In the genomic region with DNA sequence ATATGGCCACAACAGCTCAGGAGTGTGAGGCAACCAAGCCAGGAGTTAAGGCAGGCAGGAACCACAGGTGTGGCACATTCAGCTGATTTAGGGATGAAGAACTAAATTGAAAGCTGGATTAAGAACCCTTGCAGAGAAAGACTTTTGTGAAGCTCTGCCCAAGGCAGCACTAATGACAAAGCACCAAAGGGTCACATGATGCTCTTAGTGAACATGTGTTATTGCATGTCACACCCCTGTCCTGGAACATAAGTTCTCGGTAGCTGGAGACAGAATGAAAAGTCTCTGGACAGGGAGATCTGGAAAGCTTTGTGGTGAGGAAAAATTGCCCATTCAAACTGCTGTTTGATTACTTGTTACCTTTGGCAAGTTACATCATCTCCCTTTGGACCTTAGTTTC, we compare ENCODE assay signal across 13 cellular contexts.
"Had no signal": no experiment of that assay in that cellular context is flagged by ENCODE, and none has a peak within 500 bp of the region (broad histone marks: within the 10 kb centered on the region; RNA-seq: fewer than 3 reads in every experiment).

No MANE protein-coding gene starts in this region.

- DNase-seq: activated CD4-positive, CD25-positive, alpha-beta regulatory T cell; activated CD8-positive, alpha-beta memory T cell treated with anti-CD3 and anti-CD28 coated beads, Interleukin-2, amount 50 U/mL, for 48 hours; activated effector memory CD4-positive, alpha-beta T cell treated with Interleukin-2 at 50 U/mL for 16 hours; aorta; left colon; mammary epithelial cell; sigmoid colon; stimulated activated CD4-positive, alpha-beta T cell treated with anti-CD3 and anti-CD28 coated beads, Interleukin-12 subunit alpha, Interleukin-12 subunit beta, amount 100 ng/mL, for 4 hours; stimulated activated naive CD8-positive, alpha-beta T cell treated with anti-CD3 and anti-CD28 coated beads, Interleukin-15, Interleukin-2, amounts not matched to agents 100 U/mL and 50 U/mL, for 24 hours; T-helper 2 cell; upper lobe of left lung had no signal

- ATAC-seq: activated naive CD4-positive, alpha-beta T cell treated with anti-CD3 and anti-CD28 coated beads, Interleukin-2, amount 50 U/mL, for 72 hours; left colon; SK-N-SH treated with all-trans-retinoic acid at 6 μM for 48 hours; stimulated activated naive CD8-positive, alpha-beta T cell treated with anti-CD3 and anti-CD28 coated beads, Interleukin-15, Interleukin-2, amounts not matched to agents 100 U/mL and 50 U/mL, for 24 hours had no signal
